10 cellular contexts compared by ENCODE assay signal in the genomic region with DNA sequence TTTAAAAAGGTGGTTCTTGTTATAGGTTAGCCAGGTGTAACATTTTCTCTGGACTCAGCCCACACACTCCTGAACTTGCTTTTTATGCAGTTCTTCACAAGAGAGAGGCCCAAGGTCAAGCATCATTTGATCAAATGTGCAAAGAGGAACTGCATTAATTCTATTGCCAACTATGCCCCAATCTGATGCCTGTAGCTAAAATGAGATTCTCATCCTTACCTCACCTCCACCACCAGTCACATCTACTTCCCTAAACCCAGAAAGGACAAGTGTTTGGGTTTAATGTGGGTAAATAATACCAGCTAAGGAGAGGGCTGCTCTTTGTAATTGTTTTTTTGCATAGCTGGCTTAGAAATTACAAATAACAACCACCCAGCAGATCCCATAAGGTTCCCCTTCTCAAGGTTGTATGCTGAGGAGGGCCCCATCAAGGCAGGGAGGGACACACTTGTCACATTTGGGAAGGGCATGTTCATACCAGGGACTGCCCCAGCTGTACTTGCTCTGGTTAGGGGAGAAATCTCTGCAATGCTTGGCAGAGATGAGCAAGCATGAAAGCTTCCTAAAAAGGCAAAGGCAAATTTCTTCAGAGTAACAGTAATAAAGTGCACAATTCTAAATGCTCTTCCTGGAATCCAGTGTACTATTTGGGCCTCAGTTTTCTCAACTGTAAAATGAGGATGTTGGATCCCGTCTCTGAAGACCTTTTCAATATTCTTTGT.
DNase-seq lines count a peak whose midpoint lies in the region; FAIRE-seq and TF ChIP-seq lines count a peak whose summit lies in the region.
"Had no signal": no experiment of that assay in that cellular context is flagged by ENCODE, and none has a peak within 500 bp of the region (broad histone marks: within the 10 kb centered on the region; RNA-seq: fewer than 3 reads in every experiment).

No MANE protein-coding gene starts in this region.

- TF ChIP-seq CTCF in breast epithelium (IDR thresholded peaks at IDR 0.05) (no peak), type B pancreatic cell (conservative IDR thresholded peaks at IDR 0.05) (no peak)

- no peak overlapping the region for H4K8ac ChIP-seq in neuronal stem cell (ENCODE audit: low read depth, low read length)

- no peaks in the 10 kb centered on the region for H3K27me3 ChIP-seq in breast epithelium
- no peaks in the 10 kb centered on the region for H3K27me3 ChIP-seq in neuronal stem cell (ENCODE audit: control insufficient read depth in 3 of 3, insufficient read depth in 3 of 3, low read depth in 1 of 3, low read length in 3 of 3)
- H3K27me3 ChIP-seq: SJSA1 had no signal

- WGBS in neuronal stem cell (ENCODE audit: extremely low coverage in 2 of 2, insufficient read length in 2 of 2, insufficient replicate concordance in 1 of 2), 2 donors = no CpG with 5 or more reads among the region's 1 CpG

- intact Hi-C loops in breast epithelium (cut with DNase I; ENCODE audit: low total_unique reads) = no loop called here

- H3K27me3 Mint-ChIP-seq in IgD-negative memory B cell = no peaks in the 10 kb centered on the region
- H3K27me3 Mint-ChIP-seq in type B pancreatic cell = no peaks in the 10 kb centered on the region

- no peak overlapping the region for H3K4me3 Mint-ChIP-seq in IgD-negative memory B cell
- no peak overlapping the region for H3K4me3 Mint-ChIP-seq in type B pancreatic cell

- no peak overlapping the region for H2BK15ac ChIP-seq in neuronal stem cell (ENCODE audit: low read length)

- H2AFZ ChIP-seq in neuronal stem cell (ENCODE audit: low read length) = no peak overlapping the region

- no peak for FAIRE-seq in RCC 7860 (lab: Jason Lieb, UNC)

- no peak overlapping the region for H2BK5ac ChIP-seq in neuronal stem cell (ENCODE audit: low read length)

- no peak overlapping the region for H3K4me2 ChIP-seq in neuronal stem cell (ENCODE audit: insufficient read depth, low read length, poor library complexity, severe bottlenecking)

- H2BK12ac ChIP-seq in neuronal stem cell (ENCODE audit: low read length) = no peak overlapping the region

- H3K9ac ChIP-seq in neuronal stem cell (ENCODE audit: low read depth, low read length, poor library complexity) = no peak overlapping the region

- H3K14ac ChIP-seq in neuronal stem cell (ENCODE audit: low read length) = no peak overlapping the region

- peak overlapping the region; percentile 27 for H3K18ac ChIP-seq in neuronal stem cell (ENCODE audit: low read length)

- H3K27ac ChIP-seq in breast epithelium (peak overlapping the region; percentile 65 to 76), neuronal stem cell (replicated peaks; ENCODE audit: low read length) (no peak overlapping the region)

- peak; percentile 23 for DNase-seq in CD1c-positive myeloid dendritic cell (ENCODE audit: extremely low spot score)
- no peak for DNase-seq in breast epithelium (ENCODE audit: low spot score in 2 of 2)
- no peak for DNase-seq in neuronal stem cell (ENCODE audit: low spot score)
- DNase-seq in amygdala (lab: John Stamatoyannopoulos, UW) = no peak
- no peak for DNase-seq in NCI-H2227 (lab: John Stamatoyannopoulos, UW; ENCODE audit: unreplicated experiment)
- no peak for DNase-seq in type B pancreatic cell (ENCODE audit: extremely low spot score, unreplicated experiment)
- no peak for DNase-seq in RCC 7860 (ENCODE audit: low spot score)
- DNase-seq: NCI-H1105 treated with DMSO at 0.1 percent for 48 hours had no signal

- H3K4me1 Mint-ChIP-seq in IgD-negative memory B cell (peaks cover 17 to 44% (median 39%) of the 10 kb centered on the region in 3 donors), type B pancreatic cell (ENCODE audit: unreplicated experiment) (peaks cover 30% of the 10 kb centered on the region)

- peak overlapping the region; percentile 52 to 70 (median 67) for H3K27ac Mint-ChIP-seq in IgD-negative memory B cell
- H3K27ac Mint-ChIP-seq in type B pancreatic cell = no peak overlapping the region

- no peak overlapping the region for H3K23ac ChIP-seq in neuronal stem cell (ENCODE audit: low read depth, low read length, poor library complexity)

- no peak overlapping the region for H4K91ac ChIP-seq in neuronal stem cell (ENCODE audit: low read depth, low read length, poor library complexity)

- H3K79me1 ChIP-seq in neuronal stem cell (ENCODE audit: low read depth, low read length) = no peaks in the 10 kb centered on the region

- H2BK120ac ChIP-seq in neuronal stem cell (ENCODE audit: low read depth, low read length) = no peak overlapping the region

- H3K9me3 ChIP-seq in breast epithelium (no peaks in the 10 kb centered on the region), neuronal stem cell (replicated peaks in 1 of 2; ENCODE audit: control insufficient read depth in 2 of 2, insufficient read depth in 1 of 2, low read depth in 1 of 2, low read length in 2 of 2) (peaks cover 0 to 3% of the 10 kb centered on the region in 2 donors)
- H3K9me3 ChIP-seq: SJSA1 had no signal

- TF ChIP-seq POLR2A in breast epithelium (IDR thresholded peaks at IDR 0.05) = no peak

- H2AK5ac ChIP-seq in neuronal stem cell (ENCODE audit: low read depth, low read length) = no peak overlapping the region

- no peak overlapping the region for H3K4ac ChIP-seq in neuronal stem cell (ENCODE audit: low read length)

- H3K36me3 Mint-ChIP-seq in IgD-negative memory B cell (peaks cover 11% of the 10 kb centered on the region), type B pancreatic cell (peaks cover 48% of the 10 kb centered on the region)

- H3K4me3 ChIP-seq in breast epithelium (no peak overlapping the region), neuronal stem cell (ENCODE audit: low read length in 2 of 2) (no peak overlapping the region)
- H3K4me3 ChIP-seq: SJSA1 had no signal

- peaks cover 0 to 4% of the 10 kb centered on the region in 2 donors for H3K4me1 ChIP-seq in breast epithelium
- peaks cover 7% of the 10 kb centered on the region in 2 donors for H3K4me1 ChIP-seq in neuronal stem cell (ENCODE audit: control insufficient read depth in 2 of 2, insufficient read depth in 1 of 2, low read depth in 1 of 2, low read length in 2 of 2)

- H3K36me3 ChIP-seq in breast epithelium (no peaks in the 10 kb centered on the region), neuronal stem cell (replicated peaks in 1 of 2; ENCODE audit: control insufficient read depth in 2 of 2, insufficient read depth in 2 of 2, low read length in 2 of 2) (peaks cover 0 to 76% of the 10 kb centered on the region in 2 donors)

- H3K9me3 Mint-ChIP-seq in IgD-negative memory B cell = no peaks in the 10 kb centered on the region
- no peaks in the 10 kb centered on the region for H3K9me3 Mint-ChIP-seq in type B pancreatic cell
